In genomic region chr19:46374526-46375475, GRCh38 we compare ENCODE assay signal across 1 cellular context.
TF ChIP-seq lines count a peak whose summit lies in the region.

No MANE protein-coding gene starts in this region.

TF ChIP-seq in A549, 52 proteins besides CTCF, POLR2A, EP300 and RAD21:
- TF ChIP-seq PBX3 (IDR thresholded peaks at IDR 0.05) = no peak
- no peak for TF ChIP-seq CBX8 (IDR thresholded peaks at IDR 0.05)
- no peak for TF ChIP-seq HEYL (CRISPR knock-in tag; IDR thresholded peaks at IDR 0.05)
- no peak for TF ChIP-seq MAFK (IDR thresholded peaks at IDR 0.05; ENCODE audit: partially characterized antibody)
- no peak for TF ChIP-seq CHD4 (IDR thresholded peaks at IDR 0.05; ENCODE audit: borderline replicate concordance)
- TF ChIP-seq, protein P1, sequence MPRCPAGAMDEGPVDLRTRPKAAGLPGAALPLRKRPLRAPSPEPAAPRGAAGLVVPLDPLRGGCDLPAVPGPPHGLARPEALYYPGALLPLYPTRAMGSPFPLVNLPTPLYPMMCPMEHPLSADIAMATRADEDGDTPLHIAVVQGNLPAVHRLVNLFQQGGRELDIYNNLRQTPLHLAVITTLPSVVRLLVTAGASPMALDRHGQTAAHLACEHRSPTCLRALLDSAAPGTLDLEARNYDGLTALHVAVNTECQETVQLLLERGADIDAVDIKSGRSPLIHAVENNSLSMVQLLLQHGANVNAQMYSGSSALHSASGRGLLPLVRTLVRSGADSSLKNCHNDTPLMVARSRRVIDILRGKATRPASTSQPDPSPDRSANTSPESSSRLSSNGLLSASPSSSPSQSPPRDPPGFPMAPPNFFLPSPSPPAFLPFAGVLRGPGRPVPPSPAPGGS (IDR thresholded peaks at IDR 0.05) = no peak
- TF ChIP-seq KDM1A (IDR thresholded peaks at IDR 0.05; ENCODE audit: low read depth) = no peak
- no peak for TF ChIP-seq HES2 (IDR thresholded peaks at IDR 0.05)
- TF ChIP-seq PHF8 (IDR thresholded peaks at IDR 0.05; ENCODE audit: borderline replicate concordance, low read depth) = no peak
